ENCODE assay signal across 11 cellular contexts in the genomic region with DNA sequence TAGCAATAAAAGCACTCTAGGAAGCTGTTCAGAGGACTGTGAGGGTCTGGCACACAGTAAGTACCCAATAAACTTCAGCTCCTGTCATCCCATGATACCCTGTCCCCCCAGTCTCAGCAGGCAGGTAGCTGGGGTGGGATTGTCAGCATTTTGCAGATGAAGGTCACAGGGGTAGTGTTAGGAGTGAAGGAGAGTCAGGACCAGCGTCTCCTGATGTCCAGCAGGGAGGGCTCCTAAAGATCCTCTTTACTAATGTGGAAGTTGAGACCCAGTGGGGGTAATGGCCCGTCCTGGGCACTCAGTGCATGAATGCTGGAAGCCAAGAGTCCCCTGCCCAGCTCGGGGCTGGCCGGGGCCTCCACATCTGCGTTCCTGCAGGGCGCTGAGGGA. TPM values are rescaled to one million over a fixed set of nuclear protein-coding genes. Genes with fewer than 3 reads are reported as not detected.
DNase-seq lines count a peak whose midpoint lies in the region; ATAC-seq, FAIRE-seq and TF ChIP-seq lines count a peak whose summit lies in the region.
"Had no signal": no experiment of that assay in that cellular context is flagged by ENCODE, and none has a peak within 500 bp of the region (broad histone marks: within the 10 kb centered on the region; RNA-seq: fewer than 3 reads in every experiment).

No MANE protein-coding gene starts in this region.

- no peak for ATAC-seq in GM18520 (IDR thresholded peaks at IDR 0.05; ENCODE audit: unreplicated experiment)

- DNase-seq in activated CD4-positive, alpha-beta T cell treated with anti-CD3 and anti-CD28 coated beads, Interleukin-2, amount 50 U/mL, for 4 hours = no peak
- DNase-seq in DMS153 (lab: John Stamatoyannopoulos, UW) = no peak
- DNase-seq in GM12892 (ENCODE audit: insufficient read length) = no peak

- H3K4me3 ChIP-seq in HEK293 (ENCODE audit: low read depth, low read length) (no peak overlapping the region), mucosa of rectum (ENCODE audit: low read length in 2 of 2) (peak overlapping the region in 1 of 2 donors; percentile 5)

- H3K36me3 ChIP-seq in HEK293 (ENCODE audit: control insufficient read depth in 2 of 2, insufficient read depth in 1 of 2, low read length in 2 of 2) (no peaks in the 10 kb centered on the region), mucosa of rectum (ENCODE audit: control insufficient read depth in 2 of 2, insufficient read depth in 2 of 2, low read length in 2 of 2) (no peaks in the 10 kb centered on the region)
- H3K36me3 ChIP-seq: adrenal gland, HAP-1 had no signal

- no peaks in the 10 kb centered on the region for H3K9me3 ChIP-seq in HEK293 (ENCODE audit: control insufficient read depth, insufficient read depth, low read depth, low read length)
- H3K9me3 ChIP-seq in mucosa of rectum (ENCODE audit: control insufficient read depth in 2 of 2, low read length in 2 of 2) = no peaks in the 10 kb centered on the region
- H3K9me3 ChIP-seq: adrenal gland, HAP-1 had no signal

- peak overlapping the region in 1 of 2 donors; percentile 53 for H3K9ac ChIP-seq in mucosa of rectum (ENCODE audit: low read depth in 1 of 2, low read length in 2 of 2)

- H3K27ac ChIP-seq in 22Rv1 (peak overlapping the region; percentile 89), HEK293 (ENCODE audit: extremely low read depth, low read depth, low read length) (no peak overlapping the region), cingulate gyrus (ENCODE audit: low read depth, low read length) (peak overlapping the region; percentile 69), mucosa of rectum (ENCODE audit: low read depth in 2 of 2, low read length in 2 of 2) (peak overlapping the region; percentile 71 to 73)

- CTCF ChIA-PET in HEK293 (lab: Yijun Ruan, JAX) = interaction anchor here (0.5 to 4.5 kb wide), 31 partner anchors 9 to 710 kb away, joined by 3 to 25 read pairs (median 4); a partner anchor contains a TSS

- H3K27me3 ChIP-seq in mucosa of rectum (ENCODE audit: control insufficient read depth in 2 of 2, insufficient read depth in 2 of 2, low read length in 2 of 2) = no peaks in the 10 kb centered on the region
- H3K27me3 ChIP-seq: adrenal gland had no signal

- POLR2A ChIA-PET in HEK293 (lab: Yijun Ruan, JAX) = interaction anchor here (1.0 kb wide), 2 partner anchors 22 to 67 kb away, joined by 3 to 4 read pairs; no protein-coding TSS in a partner anchor

- no peak for TF ChIP-seq CTCF in 22Rv1 (IDR thresholded peaks at IDR 0.05)
- TF ChIP-seq CTCF in HEK293 (tag by site-specific recombination; IDR thresholded peaks at IDR 0.05) = no peak

- H3K4me1 ChIP-seq in HEK293 (ENCODE audit: control insufficient read depth, insufficient read depth, low read length) = no peaks in the 10 kb centered on the region
- peaks cover 16 to 29% of the 10 kb centered on the region in 2 donors for H3K4me1 ChIP-seq in mucosa of rectum (ENCODE audit: control insufficient read depth in 2 of 2, insufficient read depth in 2 of 2, low read length in 2 of 2)

- TF ChIP-seq POLR2A in GM12892 (IDR thresholded peaks at IDR 0.05; ENCODE audit: low read depth, low read length) = no peak

- no peak for FAIRE-seq in GM12892 (lab: Jason Lieb, UNC)

TF ChIP-seq in HEK293, 187 proteins besides CTCF, POLR2A, EP300 and RAD21:
- no peak for TF ChIP-seq ZNF214 (tag by site-specific recombination; IDR thresholded peaks at IDR 0.05; ENCODE audit: borderline replicate concordance)
- TF ChIP-seq ZNF335 (tag by site-specific recombination; conservative IDR thresholded peaks at IDR 0.05) = peak; percentile 41; the same call in 1 of the 2 replicates

RNA-seq across cellular contexts. Expression of a gene that starts 31.3 kb away (rescaled TPM):
- 0.51 TPM for polyA plus RNA-seq in GM12892 (2012; ENCODE audit: missing spikeins)
- polyA plus RNA-seq: fibroblast of lung had no signal
